9 cellular contexts compared by ENCODE assay signal in the genomic region with DNA sequence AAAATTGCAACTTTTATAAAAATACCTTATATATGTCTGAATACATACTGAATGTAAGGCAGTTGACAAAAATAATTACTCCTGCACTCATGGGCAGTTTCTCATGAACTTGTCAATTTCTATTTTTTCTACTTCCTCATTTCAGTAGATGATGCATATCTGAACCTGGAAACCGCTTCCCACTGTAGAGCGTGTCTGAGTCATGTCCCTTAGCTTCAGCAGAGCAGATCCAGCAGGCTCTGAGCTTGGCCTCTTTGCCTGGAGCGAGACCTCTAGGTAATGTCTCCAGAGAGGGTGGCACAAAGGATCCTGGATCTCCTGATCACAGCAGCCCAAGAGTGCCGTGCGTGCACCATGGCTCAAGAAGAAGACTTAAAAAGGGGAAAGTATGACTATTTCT. TPM values are rescaled to one million over a fixed set of nuclear protein-coding genes. Genes with fewer than 3 reads are reported as not detected.
DNase-seq lines count a peak whose midpoint lies in the region; ATAC-seq and TF ChIP-seq lines count a peak whose summit lies in the region.
"Not testable (repeated sequence)": the region's sequence is repeated elsewhere in the genome, so short reads cannot be mapped to it uniquely, and the experiment has no call there.
"Had no signal": no experiment of that assay in that cellular context is flagged by ENCODE, and none has a peak within 500 bp of the region (broad histone marks: within the 10 kb centered on the region; RNA-seq: fewer than 3 reads in every experiment).

No MANE protein-coding gene starts in this region.

- not testable (repeated sequence) for H3K9me3 Mint-ChIP-seq in activated T-cell treated with anti-CD3 and anti-CD28 coated beads, Interleukin-2, amount 50 U/mL, for 72 hours

- H3K27ac Mint-ChIP-seq in activated T-cell treated with anti-CD3 and anti-CD28 coated beads, Interleukin-2, amount 50 U/mL, for 72 hours = not testable (repeated sequence)

- intact Hi-C loops in lower lobe of right lung (cut with DNase I) = not testable (repeated sequence)

- H3K27me3 Mint-ChIP-seq in activated T-cell treated with anti-CD3 and anti-CD28 coated beads, Interleukin-2, amount 50 U/mL, for 72 hours (ENCODE audit: low read depth) = peaks cover 12% of the 10 kb centered on the region

- H3K4me1 ChIP-seq in lower lobe of right lung = not testable (repeated sequence)

- not testable (repeated sequence) for H3K36me3 ChIP-seq in lower lobe of right lung

- not testable (repeated sequence) for H3K4me3 ChIP-seq in lower lobe of right lung

- H3K36me3 Mint-ChIP-seq in activated T-cell treated with anti-CD3 and anti-CD28 coated beads, Interleukin-2, amount 50 U/mL, for 72 hours (ENCODE audit: insufficient read depth in 2 of 2) = not testable (repeated sequence)

- not testable (repeated sequence) for H3K4me1 Mint-ChIP-seq in activated T-cell treated with anti-CD3 and anti-CD28 coated beads, Interleukin-2, amount 50 U/mL, for 72 hours (ENCODE audit: low read depth)

- in situ Hi-C loops in Caki2 (cut with HindIII; ENCODE audit: low pct_unique_long_range_greater_than_20kb, low sequenced_read_pairs) = not testable (repeated sequence)

- not testable (repeated sequence) for TF ChIP-seq CTCF in lower lobe of right lung (IDR thresholded peaks at IDR 0.05)

- DNase-seq in Caki2 (ENCODE audit: low read depth) = peak; percentile 44
- peak; percentile 87 for DNase-seq in OCI-M1 (lab: John Stamatoyannopoulos, UW)
- DNase-seq in activated T-cell treated with anti-CD3 and anti-CD28 coated beads, Interleukin-2, amount 50 U/mL, for 72 hours = peak in 1 of 2 donors; percentile 6
- DNase-seq in lower lobe of right lung = not testable (repeated sequence)

- H3K27me3 ChIP-seq in lower lobe of right lung (ENCODE audit: low read depth) = not testable (repeated sequence)

- not testable (repeated sequence) for H3K27ac ChIP-seq in lower lobe of right lung

- ATAC-seq in GM18867 (IDR thresholded peaks at IDR 0.05; ENCODE audit: unreplicated experiment) = peak; percentile 98
- peak; percentile 98 for ATAC-seq in GM21447 (IDR thresholded peaks at IDR 0.05; ENCODE audit: unreplicated experiment)
- ATAC-seq in HG02943 (IDR thresholded peaks at IDR 0.05; ENCODE audit: low read depth, unreplicated experiment) = peak; percentile 89
- peak; percentile 98 for ATAC-seq in HG03520 (IDR thresholded peaks at IDR 0.05; ENCODE audit: unreplicated experiment)
- peak; percentile 88 to 97 for ATAC-seq in activated T-cell treated with anti-CD3 and anti-CD28 coated beads, Interleukin-2, amount 50 U/mL, for 72 hours (replicated peaks in 1 of 2)
- peak; percentile 35 to 76 for ATAC-seq in lower lobe of right lung

- H3K9me3 ChIP-seq in lower lobe of right lung = not testable (repeated sequence)

- H3K4me3 Mint-ChIP-seq in activated T-cell treated with anti-CD3 and anti-CD28 coated beads, Interleukin-2, amount 50 U/mL, for 72 hours = not testable (repeated sequence)

RNA-seq across cellular contexts. Expression of a gene that starts 54.0 kb away (rescaled TPM):
- not detected in 2 replicates for total RNA-seq in Caki2 (2014; rRNA removed; shearing (Covaris generic); ENCODE audit: low replicate concordance)
- not detected for total RNA-seq in activated T-cell treated with anti-CD3 and anti-CD28 coated beads, Interleukin-2, amount 50 U/mL, for 72 hours
- total RNA-seq in lower lobe of right lung = not detected
- total RNA-seq: neural crest cell had no signal
